9 cellular contexts compared by ENCODE assay signal in genomic region chr6:11318835-11319813, GRCh38.
DNase-seq lines count a peak whose midpoint lies in the region; ATAC-seq, FAIRE-seq and TF ChIP-seq lines count a peak whose summit lies in the region.
"Had no signal": no experiment of that assay in that cellular context is flagged by ENCODE, and none has a peak within 500 bp of the region (broad histone marks: within the 10 kb centered on the region; RNA-seq: fewer than 3 reads in every experiment).

No MANE protein-coding gene starts in this region.

- H3K27ac ChIP-seq in HepG2 (ENCODE audit: extremely low read length, insufficient read depth, low read length) (peak overlapping the region; percentile 56), right lobe of liver (no peak overlapping the region), muscle layer of duodenum (ENCODE audit: low read length) (peak overlapping the region; percentile 32), vagina (peak overlapping the region; percentile 68), OCI-LY7 (ENCODE audit: low read depth, low read length, poor library complexity, severe bottlenecking) (no peak overlapping the region)

- H2AFZ ChIP-seq in HepG2 (ENCODE audit: low read length) (no peak overlapping the region), OCI-LY7 (ENCODE audit: low read length) (no peak overlapping the region)

- H3K27me3 Mint-ChIP-seq in brain = peaks cover 12% of the 10 kb centered on the region

- TF ChIP-seq EP300 in HepG2 (IDR thresholded peaks at IDR 0.05; ENCODE audit: low read depth in 2 of 2, low read length in 2 of 2) (no peak), HepG2 (CRISPR knock-in tag; IDR thresholded peaks at IDR 0.05; ENCODE audit: borderline replicate concordance) (no peak)

- peak overlapping the region in 1 of 3 experiments; percentile 20; a peak in 1 of 6 replicates for H3K4me3 ChIP-seq in HepG2 (replicated peaks in 1 of 3; ENCODE audit: insufficient read depth in 1 of 3, low read depth in 2 of 3, low read length in 3 of 3)
- no peak overlapping the region for H3K4me3 ChIP-seq in right lobe of liver
- H3K4me3 ChIP-seq in muscle layer of duodenum (ENCODE audit: low read depth in 1 of 2, low read length in 2 of 2) = no peak overlapping the region
- H3K4me3 ChIP-seq in vagina = no peak overlapping the region
- no peak overlapping the region for H3K4me3 ChIP-seq in OCI-LY7 (ENCODE audit: low read depth, low read length, poor library complexity, severe bottlenecking)

- peak overlapping the region in 1 of 5 experiments; percentile 12 for H3K4me3 Mint-ChIP-seq in brain

- no peaks in the 10 kb centered on the region for H3K36me3 ChIP-seq in HepG2 (replicated peaks in 1 of 2; ENCODE audit: control insufficient read depth in 1 of 2, insufficient read depth in 2 of 2, low read length in 2 of 2)
- H3K36me3 ChIP-seq in right lobe of liver = no peaks in the 10 kb centered on the region
- H3K36me3 ChIP-seq in muscle layer of duodenum (ENCODE audit: control insufficient read depth in 1 of 2, insufficient read depth in 2 of 2, low read length in 2 of 2) = peaks cover 0 to 4% of the 10 kb centered on the region in 2 donors
- H3K36me3 ChIP-seq in vagina = no peaks in the 10 kb centered on the region
- no peaks in the 10 kb centered on the region for H3K36me3 ChIP-seq in OCI-LY7 (ENCODE audit: insufficient read depth, low read length)

- H3K9me3 ChIP-seq in HepG2 (ENCODE audit: low read length) (no peaks in the 10 kb centered on the region), right lobe of liver (no peaks in the 10 kb centered on the region), muscle layer of duodenum (ENCODE audit: control insufficient read depth in 1 of 2, low read length in 2 of 2) (no peaks in the 10 kb centered on the region), vagina (no peaks in the 10 kb centered on the region), OCI-LY7 (ENCODE audit: low read length) (no peaks in the 10 kb centered on the region)

- TF ChIP-seq RAD21 in HepG2 (CRISPR knock-in tag; IDR thresholded peaks at IDR 0.05) = no peak

- ATAC-seq in HepG2 (no peak), right lobe of liver (no peak)

- no peak overlapping the region for H3K9ac ChIP-seq in HepG2 (ENCODE audit: insufficient read depth, low read depth, low read length)

- H3K79me2 ChIP-seq in HepG2 (ENCODE audit: insufficient read depth, low read length) = no peaks in the 10 kb centered on the region
- H3K79me2 ChIP-seq in OCI-LY7 (ENCODE audit: insufficient read depth, low read depth, low read length) = no peaks in the 10 kb centered on the region

- TF ChIP-seq POLR2A in HepG2 (IDR thresholded peaks at IDR 0.05; ENCODE audit: insufficient read depth in 1 of 2, low read depth in 2 of 2, low read length in 2 of 2) = no peak
- TF ChIP-seq POLR2A in right lobe of liver (IDR thresholded peaks at IDR 0.05) = no peak
- no peak for TF ChIP-seq POLR2A in vagina (IDR thresholded peaks at IDR 0.05)

- no peak for TF ChIP-seq CTCF in HepG2 (CRISPR knock-in tag; IDR thresholded peaks at IDR 0.05)
- no peak for TF ChIP-seq CTCF in right lobe of liver (IDR thresholded peaks at IDR 0.05)
- TF ChIP-seq CTCF in brain (conservative IDR thresholded peaks at IDR 0.05) = no peak
- no peak for TF ChIP-seq CTCF in vagina (IDR thresholded peaks at IDR 0.05)
- no peak for TF ChIP-seq CTCF in OCI-LY7 (conservative IDR thresholded peaks at IDR 0.05; ENCODE audit: low read length)

- H3K4me1 Mint-ChIP-seq in brain = peaks cover 23% of the 10 kb centered on the region

- H3K27me3 ChIP-seq in HepG2 (ENCODE audit: control insufficient read depth in 1 of 2, insufficient read depth in 2 of 2, low read length in 2 of 2) = no peaks in the 10 kb centered on the region
- no peaks in the 10 kb centered on the region for H3K27me3 ChIP-seq in right lobe of liver
- H3K27me3 ChIP-seq in muscle layer of duodenum (ENCODE audit: low read depth, low read length) = no peaks in the 10 kb centered on the region
- H3K27me3 ChIP-seq in vagina = no peaks in the 10 kb centered on the region

- no peaks in the 10 kb centered on the region for H3K36me3 Mint-ChIP-seq in brain

- CTCF ChIA-PET in HepG2 (lab: Yijun Ruan, JAX; ENCODE audit: low intra/inter-chr PET ratio, low total read pairs) (no interaction called here), OCI-LY7 (lab: Charles Lee; ENCODE audit: unreplicated experiment) (no interaction called here)

- H3K4me2 ChIP-seq in HepG2 (ENCODE audit: low read depth, low read length) (peak overlapping the region; percentile 60), OCI-LY7 (ENCODE audit: low read length) (no peak overlapping the region)

- intact Hi-C loops in HepG2 (cut with micrococcal nuclease; ENCODE audit: unreplicated experiment) (no loop called here), right lobe of liver (cut with DNase I) (no loop called here), vagina (cut with DNase I) (no loop called here), OCI-LY7 (cut with micrococcal nuclease; ENCODE audit: unreplicated experiment) (no loop called here)

- H3K9me3 Mint-ChIP-seq in brain = no peaks in the 10 kb centered on the region

- peak overlapping the region in 3 of 5 experiments; percentile 87 to 89 (median 88) for H3K27ac Mint-ChIP-seq in brain

- TSS peak; percentile 86 for BruUV-seq in HepG2 (replicated peaks; lab: Mats Ljungman, UMichigan)
- BruUV-seq in OCI-LY7 (replicated peaks; lab: Mats Ljungman, UMichigan) = no TSS peak

- POLR2A ChIA-PET in HepG2 (lab: Yijun Ruan, JAX) = interaction anchor here (0.7 to 2.6 kb wide), 6 partner anchors 20 to 86 kb away, joined by 3 to 13 read pairs (median 6); partner anchors contain the start of gene NEDD9
- POLR2A ChIA-PET in OCI-LY7 (lab: Charles Lee) = interaction anchor here (0.7 to 0.8 kb wide), 2 partner anchors 48 to 68 kb away, joined by 3 to 4 read pairs; no protein-coding TSS in a partner anchor

- DNase-seq in HepG2 (ENCODE audit: low spot score) = no peak
- DNase-seq in right lobe of liver = no peak
- no peak for DNase-seq in vagina (ENCODE audit: extremely low spot score in 2 of 2)
- no peak for DNase-seq in OCI-LY7 (ENCODE audit: low spot score)
- DNase-seq in activated CD4-positive, CD25-positive, alpha-beta regulatory T cell treated with anti-CD3 and anti-CD28 coated beads, Interleukin-2, amount 50 U/mL, for 72 hours = no peak
- no peak for DNase-seq in cortex of kidney (lab: John Stamatoyannopoulos, UW)
- DNase-seq: COR-L47 had no signal

- no peaks in the 10 kb centered on the region for H3K9me2 ChIP-seq in OCI-LY7 (ENCODE audit: insufficient read depth, low read length)

- H4K20me1 ChIP-seq in HepG2 (ENCODE audit: insufficient read depth, low read length) (no peaks in the 10 kb centered on the region), OCI-LY7 (ENCODE audit: insufficient read depth, low read length) (no peaks in the 10 kb centered on the region)

- H3K4me1 ChIP-seq in HepG2 (ENCODE audit: insufficient read depth, low read length) (peaks cover 55% of the 10 kb centered on the region), right lobe of liver (no peaks in the 10 kb centered on the region), muscle layer of duodenum (ENCODE audit: control insufficient read depth in 1 of 2, insufficient read depth in 2 of 2, low read length in 2 of 2) (peaks cover 6 to 8% of the 10 kb centered on the region in 2 donors), vagina (peaks cover 51% of the 10 kb centered on the region), OCI-LY7 (ENCODE audit: insufficient read depth, low read length, poor library complexity, severe bottlenecking) (no peaks in the 10 kb centered on the region)

- FAIRE-seq in HepG2 (lab: Jason Lieb, UNC) = no peak

- WGBS in HepG2 (ENCODE audit: low lambda C conversion rate) = 72% methylated on average over 9 of the region's 9 CpGs
- WGBS in right lobe of liver (ENCODE audit: insufficient coverage, low coverage, low lambda C conversion rate, missing lambda C conversion rate) = 80% methylated on average over 8 of the region's 9 CpGs

- in situ Hi-C loops in HepG2 (cut with HindIII; ENCODE audit: extremely low pct_ligation_motif_present, low pct_unique_long_range_greater_than_20kb) = no loop called here

TF ChIP-seq in HepG2, 621 proteins besides CTCF, POLR2A, EP300 and RAD21 (continues in another document):
- TF ChIP-seq NFATC3 (CRISPR knock-in tag; IDR thresholded peaks at IDR 0.05) (no peak), FOXP1 (IDR thresholded peaks at IDR 0.05) (0 out of 2 replicates have a peak, but pooled peaks have one; percentile 9), FOXP1 (CRISPR knock-in tag; IDR thresholded peaks at IDR 0.05) (no peak), KDM5B (CRISPR knock-in tag; IDR thresholded peaks at IDR 0.05; ENCODE audit: borderline replicate concordance) (peak; percentile 36; the same call in 1 of the 2 replicates), ZNF512 (CRISPR knock-in tag; IDR thresholded peaks at IDR 0.05) (0 out of 2 replicates have a peak, but pooled peaks have one; percentile 34)

Comparison
In these comparisons a context has a peak if more than half of its experiments do, and no peak if none do; other contexts are left out.
1. H3K27ac ChIP-seq: peak in HepG2 (single experiment), muscle layer of duodenum (single experiment) and vagina (single experiment); none in right lobe of liver (0 of 3) and OCI-LY7 (single experiment).